Comparison of ENCODE assay signal across 10 cellular contexts in genomic region chr3:71579301-71579933, GRCh38. TPM values are rescaled to one million over a fixed set of nuclear protein-coding genes. Genes with fewer than 3 reads are reported as not detected.
A peak's percentile ranks its signal among the peaks of the same experiment; 100 is the strongest.
DNase-seq lines count a peak whose midpoint lies in the region; ATAC-seq and TF ChIP-seq lines count a peak whose summit lies in the region.
"Had no signal": no experiment of that assay in that cellular context is flagged by ENCODE, and none has a peak within 500 bp of the region (broad histone marks: within the 10 kb centered on the region; RNA-seq: fewer than 3 reads in every experiment).

No MANE protein-coding gene starts in this region.

- intact Hi-C loops in right cardiac atrium (cut with DNase I), result no loop called here

- ATAC-seq in right cardiac atrium (no peak), HG02678 (IDR thresholded peaks at IDR 0.05; ENCODE audit: unreplicated experiment) (no peak)

- no peaks in the 10 kb centered on the region for H3K27me3 ChIP-seq in right cardiac atrium (ENCODE audit: control insufficient read depth, insufficient read depth)

- 54% methylated on average over 7 of the region's 7 CpGs for WGBS in right cardiac atrium

- H3K4me1 ChIP-seq in right cardiac atrium (ENCODE audit: control insufficient read depth, insufficient read depth, low read length), result no peaks in the 10 kb centered on the region

- DNase-seq in NOMO-1 treated with DMSO at 0.1 percent for 48 hours (lab: John Stamatoyannopoulos, UW; ENCODE audit: unreplicated experiment) (peak; percentile 19), NOMO-1 (lab: John Stamatoyannopoulos, UW; ENCODE audit: unreplicated experiment in 2 of 2) (no peak), right cardiac atrium (no peak), T1000 (lab: John Stamatoyannopoulos, UW) (no peak)
- no peak for DNase-seq in stimulated activated CD4-positive, alpha-beta T cell treated with anti-CD3 and anti-CD28 coated beads, Interleukin-4, amount 100 ng/mL, for 24 hours
- DNase-seq: kidney had no signal

- no peak for TF ChIP-seq CTCF in WI38 (IDR thresholded peaks at IDR 0.05; ENCODE audit: low read depth, low read length)

- H3K4me3 ChIP-seq in WI38 (ENCODE audit: low read depth, low read length) (peak overlapping the region; percentile 88), right cardiac atrium (ENCODE audit: low read length) (peak overlapping the region; percentile 16), skin epidermis (peak overlapping the region in 1 of 7 experiments; percentile 13)

- H3K27ac ChIP-seq in right cardiac atrium (ENCODE audit: low read length) (peak overlapping the region; percentile 57), skin epidermis (peak overlapping the region in 11 of 21 experiments; percentile 24 to 96 (median 90))
- H3K27ac ChIP-seq: 22Rv1 had no signal

- no peaks in the 10 kb centered on the region for H3K9me3 ChIP-seq in right cardiac atrium (ENCODE audit: control insufficient read depth, low read length)

RNA-seq across cellular contexts. Expression of gene FOXP1, which starts 4.1 kb away (rescaled TPM):
- 10 to 100 TPM; 57.4 to 63.4 (median 58.6) TPM for total RNA-seq in right cardiac atrium
- 13.6 TPM for polyA plus RNA-seq in right cardiac atrium
